In the genomic region with DNA sequence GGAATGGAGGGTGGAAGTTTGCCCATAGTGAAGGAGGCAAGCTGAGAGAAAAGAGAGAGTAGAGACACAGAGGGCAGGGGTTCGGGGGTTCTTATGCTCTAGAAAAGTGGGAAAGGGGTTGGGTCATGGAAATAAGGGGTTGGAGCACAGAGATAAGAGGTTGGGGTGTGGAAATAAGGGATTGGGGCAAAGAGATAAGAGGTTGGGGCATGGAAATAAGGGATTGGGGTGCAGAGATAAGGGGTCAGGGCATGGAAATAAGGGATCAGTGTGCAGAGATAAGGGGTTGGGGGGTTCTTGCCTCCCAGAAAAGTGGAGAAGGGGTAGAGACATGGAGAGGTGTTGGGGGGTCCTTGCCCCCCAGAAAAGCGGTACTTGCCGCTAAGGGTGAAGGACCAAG, we compare ENCODE assay signal across 11 cellular contexts.
"Had no signal": no experiment of that assay in that cellular context is flagged by ENCODE, and none has a peak within 500 bp of the region (broad histone marks: within the 10 kb centered on the region; RNA-seq: fewer than 3 reads in every experiment).

No MANE protein-coding gene starts in this region.

- H3K4me1 ChIP-seq: HAP-1 had no signal

- H3K9me3 Mint-ChIP-seq: HFFc6 had no signal

- H3K4me3 ChIP-seq: GM23248, GM23338, HAP-1 had no signal

- H3K4me3 Mint-ChIP-seq: GM23338, H9 had no signal

- H3K27ac Mint-ChIP-seq: GM23338, HFFc6 had no signal

- FAIRE-seq: H1, H54 had no signal

- H3K36me3 ChIP-seq: HAP-1 had no signal

- DNase-seq: GM23248, GOT3, H7, H9, HCEC 1CT, HFFc6 had no signal

- H3K4me1 Mint-ChIP-seq: GM23338 had no signal

- H3K9me3 ChIP-seq: HAP-1 had no signal

- H3K4me2 ChIP-seq: GM23338 had no signal

- H3K9ac ChIP-seq: GM23248 had no signal

- H2AFZ ChIP-seq: GM23248, GM23338 had no signal

- H3K27ac ChIP-seq: GM23248 had no signal

- ATAC-seq: GM23338, HCT116 had no signal
